ENCODE assay signal across 8 cellular contexts in genomic region chrX:123859828-123860505, GRCh38. TPM values are rescaled to one million over a fixed set of nuclear protein-coding genes. Genes with fewer than 3 reads are reported as not detected.
DNase-seq lines count a peak whose midpoint lies in the region; ATAC-seq and TF ChIP-seq lines count a peak whose summit lies in the region.

Gene XIAP, plus strand, starts transcription at chrX:123860053. Its CDS starts 25,610 bp downstream, at chrX:123885663.

- H3K27ac ChIP-seq in right cardiac atrium (ENCODE audit: low read length) (peak within 1 kb of the TSS; percentile 100), rectal smooth muscle tissue (ENCODE audit: low read depth, low read length) (peak within 1 kb of the TSS; percentile 95), aorta (ENCODE audit: low read depth in 1 of 2, low read length in 2 of 2) (peak within 1 kb of the TSS; percentile 70 to 95)

- H3K27me3 ChIP-seq in right cardiac atrium (ENCODE audit: control insufficient read depth, insufficient read depth) (no peaks in the 10 kb centered on the region), rectal smooth muscle tissue (ENCODE audit: control insufficient read depth, insufficient read depth, low read length) (no peaks in the 10 kb centered on the region), aorta (ENCODE audit: control insufficient read depth in 1 of 2, insufficient read depth in 2 of 2, low read length in 1 of 2) (no peaks in the 10 kb centered on the region)

- DNase-seq in GM12865 (ENCODE audit: low read depth): peak; percentile 92
- DNase-seq in NCI-H1092 (lab: John Stamatoyannopoulos, UW): peak; percentile 81
- DNase-seq in T-helper 2 cell: peak; percentile 20 to 82 (median 45)
- DNase-seq in anterior cingulate cortex (lab: John Stamatoyannopoulos, UW): peak in 57 of 58 donors; percentile 19 to 86 (median 72)
- DNase-seq in right cardiac atrium: peak; percentile 87 to 93 (median 92)
- DNase-seq in aorta: peak; percentile 87 to 91

- intact Hi-C loops in right cardiac atrium (cut with DNase I) (no loop called here), aorta (cut with DNase I) (no loop called here)

- WGBS in right cardiac atrium: under 1% methylated on average over 60 of the region's 62 CpGs
- 1 to 25% methylated on average over 56 to 62 of the region's 62 CpGs for WGBS in aorta, 2 donors

- H3K36me3 ChIP-seq in rectal smooth muscle tissue (ENCODE audit: control insufficient read depth, insufficient read depth, low read length) (no peaks in the 10 kb centered on the region), aorta (ENCODE audit: control insufficient read depth in 1 of 2, insufficient read depth in 2 of 2, low read length in 1 of 2) (no peaks in the 10 kb centered on the region)

- peak; percentile 75 for ATAC-seq in HG02571 (IDR thresholded peaks at IDR 0.05; ENCODE audit: unreplicated experiment)
- peak; percentile 98 to 99 for ATAC-seq in right cardiac atrium
- peak; percentile 94 for ATAC-seq in aorta (ENCODE audit: low FRiP score)

- H3K4me1 ChIP-seq in right cardiac atrium (ENCODE audit: control insufficient read depth, insufficient read depth, low read length) (no peaks in the 10 kb centered on the region), rectal smooth muscle tissue (ENCODE audit: control insufficient read depth, insufficient read depth, low read length) (no peaks in the 10 kb centered on the region), aorta (ENCODE audit: control insufficient read depth in 1 of 2, insufficient read depth in 2 of 2, low read length in 2 of 2) (no peaks in the 10 kb centered on the region)

- peak within 1 kb of the TSS; percentile 45 for H3K9ac ChIP-seq in rectal smooth muscle tissue (ENCODE audit: low read length)

- H3K9me3 ChIP-seq in right cardiac atrium (ENCODE audit: control insufficient read depth, low read length): no peaks in the 10 kb centered on the region
- no peaks in the 10 kb centered on the region for H3K9me3 ChIP-seq in aorta (ENCODE audit: control insufficient read depth, low read length)

- H3K4me3 ChIP-seq in GM12865 (ENCODE audit: low read depth, low read length): peak within 1 kb of the TSS; percentile 78
- H3K4me3 ChIP-seq in right cardiac atrium (ENCODE audit: low read length): peak within 1 kb of the TSS; percentile 73
- H3K4me3 ChIP-seq in rectal smooth muscle tissue (ENCODE audit: low read length): peak within 1 kb of the TSS; percentile 67
- H3K4me3 ChIP-seq in aorta (ENCODE audit: low read length in 2 of 2): peak within 1 kb of the TSS; percentile 43 to 96

- TF ChIP-seq CTCF in GM12865 (IDR thresholded peaks at IDR 0.05; ENCODE audit: insufficient read depth, low read depth, low read length, missing control alignments): peak; percentile 3

RNA-seq across cellular contexts. Expression of gene XIAP, which starts in this region (rescaled TPM):
- total RNA-seq in right cardiac atrium (10 to 100 TPM; 30.2 to 37.7 (median 33.4) TPM), aorta (10 to 100 TPM; 50.4 to 50.7 TPM)
- polyA plus RNA-seq in right cardiac atrium (12.7 TPM), aorta (1 to 10 TPM; 4.9 to 7.5 TPM)

Comparison
In these comparisons a context has a peak if more than half of its experiments do, and no peak if none do; other contexts are left out.
1. Peak in every context shown above with its lines: DNase-seq, ATAC-seq, H3K4me3 ChIP-seq and H3K27ac ChIP-seq.